Comparison of ENCODE assay signal across 8 cellular contexts in genomic region chr10:71694567-71694968, GRCh38. TPM values are rescaled to one million over a fixed set of nuclear protein-coding genes. Genes with fewer than 3 reads are reported as not detected.
A peak's percentile ranks its signal among the peaks of the same experiment; 100 is the strongest.
DNase-seq lines count a peak whose midpoint lies in the region; ATAC-seq and TF ChIP-seq lines count a peak whose summit lies in the region.

No MANE protein-coding gene starts in this region.

- ATAC-seq in CD4-positive, CD25-positive, alpha-beta regulatory T cell (ENCODE audit: low read depth in 2 of 2) = peak; percentile 64 to 80
- ATAC-seq in GM19397 (IDR thresholded peaks at IDR 0.05; ENCODE audit: unreplicated experiment) = peak; percentile 86
- peak; percentile 93 for ATAC-seq in HG03354 (IDR thresholded peaks at IDR 0.05; ENCODE audit: poor library complexity, severe bottlenecking, unreplicated experiment)
- peak; percentile 53 to 60 for ATAC-seq in activated CD4-positive, CD25-positive, alpha-beta regulatory T cell treated with anti-CD3 and anti-CD28 coated beads, Interleukin-2, amount 50 U/mL, for 24 hours
- ATAC-seq in left colon = peak; percentile 38

- peaks cover 10 to 48% (median 29%) of the 10 kb centered on the region in 4 donors for H3K4me1 Mint-ChIP-seq in CD4-positive, CD25-positive, alpha-beta regulatory T cell

- H3K4me3 Mint-ChIP-seq in CD4-positive, CD25-positive, alpha-beta regulatory T cell = peak overlapping the region in 3 of 4 donors; percentile 69 to 73 (median 72)

- peaks cover 34% of the 10 kb centered on the region for H3K4me1 ChIP-seq in CD4-positive, CD25-positive, alpha-beta regulatory T cell (ENCODE audit: control insufficient read depth, insufficient read depth, low read length, poor library complexity, severe bottlenecking)
- peaks cover 25% of the 10 kb centered on the region for H3K4me1 ChIP-seq in suprapubic skin

- no peaks in the 10 kb centered on the region for H3K9me3 ChIP-seq in CD4-positive, CD25-positive, alpha-beta regulatory T cell (ENCODE audit: control insufficient read depth in 2 of 2, low read length in 2 of 2)
- no peaks in the 10 kb centered on the region for H3K9me3 ChIP-seq in suprapubic skin

- intact Hi-C loops in left colon (cut with DNase I, micrococcal nuclease) = no loop called here

- H3K27ac ChIP-seq in CD4-positive, CD25-positive, alpha-beta regulatory T cell (ENCODE audit: insufficient read depth, low read length, poor library complexity, severe bottlenecking) = peak overlapping the region; percentile 53
- H3K27ac ChIP-seq in suprapubic skin = no peak overlapping the region

- H3K27me3 ChIP-seq in CD4-positive, CD25-positive, alpha-beta regulatory T cell (ENCODE audit: control insufficient read depth, insufficient read depth, low read length) = no peaks in the 10 kb centered on the region
- H3K27me3 ChIP-seq in suprapubic skin = no peaks in the 10 kb centered on the region

- H3K36me3 Mint-ChIP-seq in CD4-positive, CD25-positive, alpha-beta regulatory T cell = no peaks in the 10 kb centered on the region

- no peak for TF ChIP-seq CTCF in suprapubic skin (IDR thresholded peaks at IDR 0.05)

- H3K36me3 ChIP-seq in CD4-positive, CD25-positive, alpha-beta regulatory T cell (ENCODE audit: control insufficient read depth, insufficient read depth, low read length) = no peaks in the 10 kb centered on the region
- H3K36me3 ChIP-seq in suprapubic skin = no peaks in the 10 kb centered on the region

- H3K4me3 ChIP-seq in CD4-positive, CD25-positive, alpha-beta regulatory T cell (ENCODE audit: low read depth, low read length) = peak overlapping the region; percentile 47
- no peak overlapping the region for H3K4me3 ChIP-seq in suprapubic skin

- peaks cover 0 to 4% (median 0%) of the 10 kb centered on the region in 7 donors for H3K9me3 Mint-ChIP-seq in CD4-positive, CD25-positive, alpha-beta regulatory T cell

- 77% methylated on average over 10 of the region's 10 CpGs for WGBS in suprapubic skin

- DNase-seq in CD4-positive, CD25-positive, alpha-beta regulatory T cell = peak in 2 of 3 donors; percentile 37 to 75
- DNase-seq in left colon (peak; percentile 53 to 61), NCI-H1092 (lab: John Stamatoyannopoulos, UW) (no peak), suprapubic skin (ENCODE audit: low spot score in 2 of 2) (no peak), HK-2 (ENCODE audit: unreplicated experiment) (no peak)

- no peak for TF ChIP-seq EP300 in suprapubic skin (IDR thresholded peaks at IDR 0.05)

- peak overlapping the region; percentile 57 to 88 (median 77) for H3K27ac Mint-ChIP-seq in CD4-positive, CD25-positive, alpha-beta regulatory T cell

- no peak for TF ChIP-seq POLR2A in suprapubic skin (IDR thresholded peaks at IDR 0.05)

- H3K27me3 Mint-ChIP-seq in CD4-positive, CD25-positive, alpha-beta regulatory T cell = peaks cover 5% of the 10 kb centered on the region

RNA-seq across cellular contexts. Expression of gene C10orf105, which starts 25.0 kb away (rescaled TPM):
- 0.52 TPM for total RNA-seq in CD4-positive, CD25-positive, alpha-beta regulatory T cell
- under 1 TPM in 2 of 4 donors, not detected in 2; 0.05 to 0.20 TPM for polyA plus RNA-seq in CD4-positive, CD25-positive, alpha-beta regulatory T cell
- total RNA-seq in left colon (under 1 TPM in 1 of 2 donors, not detected in 1; 0.08 TPM), suprapubic skin (under 1 TPM in 2 of 4 donors, not detected in 2; 0.17 to 0.48 TPM)

Comparison
In these comparisons a context has a peak if more than half of its experiments do, and no peak if none do; other contexts are left out.
1. ATAC-seq: peak in every context shown above with its lines; median percentile 93 in HG03354; 86 in GM19397; 72 in CD4-positive, CD25-positive, alpha-beta regulatory T cell; 56 in activated CD4-positive, CD25-positive, alpha-beta regulatory T cell treated with anti-CD3 and anti-CD28 coated beads, Interleukin-2, amount 50 U/mL, for 24 hours; 38 in left colon.
2. DNase-seq: peak in CD4-positive, CD25-positive, alpha-beta regulatory T cell (2 of 3) and left colon (2 of 2); none in NCI-H1092 (single experiment), suprapubic skin (0 of 2) and HK-2 (single experiment).